ENCODE assay signal across 9 cellular contexts in genomic region chr9:101399641-101399965, GRCh38. TPM values are rescaled to one million over a fixed set of nuclear protein-coding genes. Genes with fewer than 3 reads are reported as not detected.
DNase-seq lines count a peak whose midpoint lies in the region; TF ChIP-seq lines count a peak whose summit lies in the region.
"Had no signal": no experiment of that assay in that cellular context is flagged by ENCODE, and none has a peak within 500 bp of the region (broad histone marks: within the 10 kb centered on the region; RNA-seq: fewer than 3 reads in every experiment).

No MANE protein-coding gene starts in this region.

- H3K27ac Mint-ChIP-seq in activated naive CD4-positive, alpha-beta T cell treated with anti-CD3 and anti-CD28 coated beads, Interleukin-2, amount 50 U/mL, for 24 hours, result peak overlapping the region; percentile 100
- H3K27ac Mint-ChIP-seq in type B pancreatic cell, result peak overlapping the region; percentile 99

- no peak for TF ChIP-seq CTCF in liver (IDR thresholded peaks at IDR 0.05; ENCODE audit: low read depth, low read length, missing input control)
- TF ChIP-seq CTCF in type B pancreatic cell (conservative IDR thresholded peaks at IDR 0.05), result no peak

- WGBS in liver, result 9% methylated on average over 2 of the region's 2 CpGs

- H3K27ac ChIP-seq in liver (ENCODE audit: low read depth in 1 of 2, low read length in 2 of 2), result peak overlapping the region; percentile 52 to 68

- H3K4me1 ChIP-seq in adipocyte (ENCODE audit: control insufficient read depth, insufficient read depth, low read length) (peaks cover 25% of the 10 kb centered on the region), liver (ENCODE audit: control insufficient read depth in 4 of 4, insufficient read depth in 4 of 4, low read length in 3 of 4) (peaks cover 6 to 37% (median 16%) of the 10 kb centered on the region in 4 donors)

- H3K27me3 Mint-ChIP-seq in activated naive CD4-positive, alpha-beta T cell treated with anti-CD3 and anti-CD28 coated beads, Interleukin-2, amount 50 U/mL, for 24 hours, result no peaks in the 10 kb centered on the region
- no peaks in the 10 kb centered on the region for H3K27me3 Mint-ChIP-seq in type B pancreatic cell

- H3K36me3 ChIP-seq in adipocyte (ENCODE audit: control insufficient read depth, insufficient read depth, low read length, severe bottlenecking) (peaks cover 45% of the 10 kb centered on the region), liver (ENCODE audit: control insufficient read depth in 4 of 4, insufficient read depth in 3 of 4, low read depth in 1 of 4, low read length in 3 of 4) (peaks cover 9 to 41% (median 36%) of the 10 kb centered on the region in 4 donors)

- peaks cover 25% of the 10 kb centered on the region for H3K9me3 Mint-ChIP-seq in activated naive CD4-positive, alpha-beta T cell treated with anti-CD3 and anti-CD28 coated beads, Interleukin-2, amount 50 U/mL, for 24 hours
- peaks cover 42% of the 10 kb centered on the region for H3K9me3 Mint-ChIP-seq in type B pancreatic cell

- H3K4me3 ChIP-seq in adipocyte (ENCODE audit: low read length) (peak overlapping the region; percentile 98), liver (ENCODE audit: low read depth in 1 of 3, low read length in 3 of 3) (peak overlapping the region; percentile 68 to 90 (median 76))

- H3K4me3 Mint-ChIP-seq in activated naive CD4-positive, alpha-beta T cell treated with anti-CD3 and anti-CD28 coated beads, Interleukin-2, amount 50 U/mL, for 24 hours, result peak overlapping the region; percentile 98
- peak overlapping the region; percentile 99 for H3K4me3 Mint-ChIP-seq in type B pancreatic cell

- H3K36me3 Mint-ChIP-seq in activated naive CD4-positive, alpha-beta T cell treated with anti-CD3 and anti-CD28 coated beads, Interleukin-2, amount 50 U/mL, for 24 hours, result peaks cover 59% of the 10 kb centered on the region
- H3K36me3 Mint-ChIP-seq in type B pancreatic cell, result peaks cover 79% of the 10 kb centered on the region

- H3K9me3 ChIP-seq in adipocyte (ENCODE audit: control insufficient read depth, low read length), result peaks cover 17% of the 10 kb centered on the region
- H3K9me3 ChIP-seq in liver (ENCODE audit: control insufficient read depth in 4 of 4, low read length in 3 of 4), result peaks cover 4 to 14% (median 7%) of the 10 kb centered on the region in 4 donors

- H3K27me3 ChIP-seq in adipocyte (replicated peaks; ENCODE audit: control insufficient read depth, insufficient read depth, low read length), result no peaks in the 10 kb centered on the region
- no peaks in the 10 kb centered on the region for H3K27me3 ChIP-seq in liver (ENCODE audit: control insufficient read depth in 4 of 4, insufficient read depth in 4 of 4, low read length in 3 of 4)

- no peak for TF ChIP-seq RAD21 in liver (IDR thresholded peaks at IDR 0.05)

- no peak for DNase-seq in activated naive CD4-positive, alpha-beta T cell (lab: John Stamatoyannopoulos, UW)
- no peak for DNase-seq in adipocyte (ENCODE audit: low read depth)
- DNase-seq in type B pancreatic cell (ENCODE audit: extremely low spot score, unreplicated experiment), result no peak
- DNase-seq in occipital lobe (lab: John Stamatoyannopoulos, UW), result no peak
- no peak for DNase-seq in activated CD8-positive, alpha-beta memory T cell treated with anti-CD3 and anti-CD28 coated beads for 24 hours
- DNase-seq in NCI-H1092 (lab: John Stamatoyannopoulos, UW), result no peak

- peaks cover 71% of the 10 kb centered on the region for H3K4me1 Mint-ChIP-seq in activated naive CD4-positive, alpha-beta T cell treated with anti-CD3 and anti-CD28 coated beads, Interleukin-2, amount 50 U/mL, for 24 hours
- H3K4me1 Mint-ChIP-seq in type B pancreatic cell (ENCODE audit: unreplicated experiment), result peaks cover 31% of the 10 kb centered on the region

- H3K9ac ChIP-seq in adipocyte (ENCODE audit: low read length) (peak overlapping the region; percentile 96), liver (ENCODE audit: low read depth in 1 of 2, low read length in 2 of 2) (peak overlapping the region; percentile 74 to 79)

TF ChIP-seq in liver, 16 proteins besides CTCF, POLR2A, EP300 and RAD21:
- TF ChIP-seq HNF4A (conservative IDR thresholded peaks at IDR 0.05) (no peak), YY1 (IDR thresholded peaks at IDR 0.05) (no peak), REST (IDR thresholded peaks at IDR 0.05) (no peak), EGR1 (IDR thresholded peaks at IDR 0.05; ENCODE audit: low read depth in 2 of 2) (no peak), ATF3 (IDR thresholded peaks at IDR 0.05) (no peak), JUND (IDR thresholded peaks at IDR 0.05) (no peak), HNF4G (IDR thresholded peaks at IDR 0.05) (no peak), GABPA (IDR thresholded peaks at IDR 0.05 in 1 of 2, conservative IDR thresholded peaks at IDR 0.05 in 1 of 2) (no peak), NR2F2 (IDR thresholded peaks at IDR 0.05) (no peak), ZBTB33 (IDR thresholded peaks at IDR 0.05) (no peak), SP1 (IDR thresholded peaks at IDR 0.05) (no peak), FOXA2 (IDR thresholded peaks at IDR 0.05) (no peak), RXRA (IDR thresholded peaks at IDR 0.05) (no peak)

RNA-seq across cellular contexts. Expression of gene ZNF189, which starts 1.0 kb away (rescaled TPM):
- total RNA-seq in liver, result 10 to 100 TPM; 11.4 to 16.1 TPM
- polyA plus RNA-seq in liver, result 1 to 10 TPM; 4.4 to 5.1 TPM
- total RNA-seq in type B pancreatic cell (ENCODE audit: low replicate concordance), result 18.0 and 26.2 TPM in 2 replicates
- 56.5 TPM for total RNA-seq in occipital lobe

RNA-seq across cellular contexts. Expression of gene MRPL50, which starts 1.2 kb away (rescaled TPM):
- total RNA-seq in liver (10 to 100 TPM in 1 of 2 donors, 1 to 10 TPM in 1; 9.0 to 11.9 TPM), type B pancreatic cell (ENCODE audit: low replicate concordance) (12.4 and 16.3 TPM in 2 replicates), occipital lobe (55.8 TPM)
- polyA plus RNA-seq in liver, result 10 to 100 TPM in 1 of 2 donors, 1 to 10 TPM in 1; 5.7 to 12.3 TPM

RNA-seq across cellular contexts. Expression of gene BAAT, which starts 14.8 kb away (rescaled TPM):
- 100 to 1,000 TPM in 1 of 2 donors, 10 to 100 TPM in 1; 31.9 to 167 TPM for total RNA-seq in liver
- 100 to 1,000 TPM; 136 to 275 TPM for polyA plus RNA-seq in liver
- total RNA-seq in type B pancreatic cell (ENCODE audit: low replicate concordance), result 0.48 and 0.53 TPM in 2 replicates
- total RNA-seq in occipital lobe, result 0.31 TPM
- total RNA-seq: subcutaneous adipose tissue had no signal

RNA-seq across cellular contexts. Expression of gene ALDOB, which starts 36.0 kb away (rescaled TPM):
- total RNA-seq in liver (1,000 to 10,000 TPM in 1 of 2 donors, 100 to 1,000 TPM in 1; 527 to 1,744 TPM), type B pancreatic cell (ENCODE audit: low replicate concordance) (30.5 and 36.7 TPM in 2 replicates), occipital lobe (0.16 TPM)
- polyA plus RNA-seq in liver, result 1,000 to 10,000 TPM; 1,872 to 2,132 TPM
- total RNA-seq: subcutaneous adipose tissue had no signal

Comparison
In these comparisons a context has a peak if more than half of its experiments do, and no peak if none do; other contexts are left out.
1. RNA of gene BAAT, which starts 14.8 kb away (total RNA-seq): 31.9 to 167 TPM in liver; 0.48 to 0.53 TPM in type B pancreatic cell and 0.31 TPM in occipital lobe (single experiment); every median in the first group is over 10 times any median in the second.